ENCODE assay signal across 1 cellular context in genomic region chr13:114127473-114128347, GRCh38.
TF ChIP-seq lines count a peak whose summit lies in the region.

No MANE protein-coding gene starts in this region.

TF ChIP-seq in endothelial cell of umbilical vein, 7 proteins besides CTCF, POLR2A, EP300 and RAD21 (continued from another document):
- TF ChIP-seq MAX (IDR thresholded peaks at IDR 0.05; ENCODE audit: insufficient read depth, insufficient read length) (no peak), GATA2 (IDR thresholded peaks at IDR 0.05; ENCODE audit: insufficient read depth, insufficient read length, low read depth, low read length) (no peak)
